Comparison of ENCODE assay signal across 23 cellular contexts in the genomic region with DNA sequence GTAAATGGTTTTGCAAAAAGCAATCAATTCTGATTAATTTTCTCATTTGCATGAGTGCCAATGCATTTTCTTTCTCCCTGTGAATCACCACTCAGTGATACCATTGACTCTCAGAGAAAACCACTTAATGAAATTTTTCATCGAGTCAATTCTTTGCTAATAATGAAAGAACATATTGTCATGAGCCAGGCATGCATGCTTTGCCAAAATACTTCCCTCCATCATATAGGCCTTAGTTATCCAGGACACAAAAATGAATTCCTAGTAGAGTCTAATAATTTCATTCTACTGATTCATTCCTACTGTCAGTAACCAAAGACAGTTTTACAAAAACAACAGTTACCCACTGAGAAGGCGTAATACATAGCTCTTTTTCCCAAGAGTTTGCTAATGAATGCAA.
"Had no signal": no experiment of that assay in that cellular context is flagged by ENCODE, and none has a peak within 500 bp of the region (broad histone marks: within the 10 kb centered on the region; RNA-seq: fewer than 3 reads in every experiment).

No MANE protein-coding gene starts in this region.

- DNase-seq: effector memory CD4-positive, alpha-beta T cell; glutamatergic neuron; immature natural killer cell; kidney; left colon; left ventricle myocardium superior; mesendoderm; naive B cell; posterior cingulate gyrus; stimulated activated CD4-positive, alpha-beta T cell treated with anti-CD3 and anti-CD28 coated beads, Interleukin-2, amount 100 ng/mL, for 24 hours; stimulated activated CD4-positive, alpha-beta T cell treated with anti-CD3 and anti-CD28 coated beads, Interleukin-4, amount 100 ng/mL, for 4 hours; stimulated activated naive B cell treated with anti-CD40 and anti-IgM and Interleukin-4, amounts not matched to agents 10 μg/mL and 1 μg/mL and 100 μg/mL, for 72 hours; stimulated activated naive CD8-positive, alpha-beta T cell treated with anti-CD3 and anti-CD28 coated beads, Interleukin-15, amount 100 ng/mL, for 72 hours; testis; upper lobe of right lung had no signal

- H3K9me3 ChIP-seq: gastroesophageal sphincter, neutrophil, testis, upper lobe of right lung, vagina had no signal

- ATAC-seq: esophagus mucosa; gastroesophageal sphincter; left colon; left ventricle myocardium superior; sciatic nerve; stimulated activated naive B cell treated with anti-CD40 and anti-IgM and Interleukin-4, amounts not matched to agents 10 μg/mL and 1 μg/mL and 100 μg/mL, for 72 hours; stimulated activated naive CD8-positive, alpha-beta T cell treated with anti-CD3 and anti-CD28 coated beads, Interleukin-15, amount 100 ng/mL, for 72 hours; upper lobe of right lung had no signal

- H3K4me3 ChIP-seq: gastroesophageal sphincter, lung, skin epidermis, tibial nerve, upper lobe of right lung, vagina had no signal

- H3K4me1 ChIP-seq: gastroesophageal sphincter, testis, tibial nerve, upper lobe of right lung, vagina had no signal

- H3K27ac ChIP-seq: gastroesophageal sphincter, neutrophil, skin epidermis, testis, tibial nerve, upper lobe of right lung, vagina had no signal

- H3K27me3 ChIP-seq: gastroesophageal sphincter, neutrophil, testis, tibial nerve, upper lobe of right lung, vagina had no signal

- H3K36me3 ChIP-seq: gastroesophageal sphincter, neutrophil, tibial nerve, upper lobe of right lung, vagina had no signal
